ENCODE assay signal across 3 cellular contexts in genomic region chr1:70961374-70961773, GRCh38.
TF ChIP-seq lines count a peak whose summit lies in the region.

No MANE protein-coding gene starts in this region.

TF ChIP-seq in SK-N-SH, 30 proteins besides CTCF, POLR2A, EP300 and RAD21 (continued from another document):
- no peak for TF ChIP-seq USF2 (IDR thresholded peaks at IDR 0.05; ENCODE audit: borderline replicate concordance, low read depth, low read length)

TF ChIP-seq in SK-N-SH treated with all-trans-retinoic acid at 6 μM for 48 hours, 23 proteins besides CTCF, POLR2A, EP300 and RAD21:
- TF ChIP-seq CREB5 (CRISPR knock-in tag; IDR thresholded peaks at IDR 0.05; ENCODE audit: low read depth) = no peak
- TF ChIP-seq SNAI2 (CRISPR knock-in tag; IDR thresholded peaks at IDR 0.05) = no peak
- no peak for TF ChIP-seq ZFP3 (CRISPR knock-in tag; IDR thresholded peaks at IDR 0.05)
- no peak for TF ChIP-seq ARNTL (CRISPR knock-in tag; IDR thresholded peaks at IDR 0.05; ENCODE audit: borderline replicate concordance, low read depth)
- TF ChIP-seq ZNF8 (CRISPR knock-in tag; IDR thresholded peaks at IDR 0.05) = no peak

TF ChIP-seq in K562, 482 proteins besides CTCF, POLR2A, EP300 and RAD21 (continued from another document and continues in another):
- TF ChIP-seq PRMT5 (CRISPR knock-in tag; IDR thresholded peaks at IDR 0.05) = no peak
- no peak for TF ChIP-seq CTBP1 (IDR thresholded peaks at IDR 0.05; ENCODE audit: borderline replicate concordance)
- no peak for TF ChIP-seq THAP12 (CRISPR knock-in tag; IDR thresholded peaks at IDR 0.05)
- no peak for TF ChIP-seq MYBL2 (IDR thresholded peaks at IDR 0.05; ENCODE audit: low read depth)
- TF ChIP-seq MYBL2 (CRISPR knock-in tag; IDR thresholded peaks at IDR 0.05; ENCODE audit: borderline replicate concordance) = no peak
- TF ChIP-seq NFXL1 (CRISPR knock-in tag; IDR thresholded peaks at IDR 0.05) = no peak
- no peak for TF ChIP-seq ZNF589 (CRISPR knock-in tag; IDR thresholded peaks at IDR 0.05; ENCODE audit: low read depth)
- TF ChIP-seq ZNF224 (CRISPR knock-in tag; IDR thresholded peaks at IDR 0.05) = no peak
- TF ChIP-seq ZSCAN32 (CRISPR knock-in tag; IDR thresholded peaks at IDR 0.05) = no peak
- no peak for TF ChIP-seq NEUROD1 (IDR thresholded peaks at IDR 0.05; ENCODE audit: borderline replicate concordance, low read depth, low read length, partially characterized antibody)
- no peak for TF ChIP-seq FOXJ3 (CRISPR knock-in tag; IDR thresholded peaks at IDR 0.05)
- TF ChIP-seq SRF (CRISPR knock-in tag; IDR thresholded peaks at IDR 0.05) = no peak
- no peak for TF ChIP-seq NR0B1 (IDR thresholded peaks at IDR 0.05; ENCODE audit: partially characterized antibody)
- no peak for TF ChIP-seq SRSF1 (IDR thresholded peaks at IDR 0.05; ENCODE audit: low read depth, low read length)
- TF ChIP-seq PHF21A (IDR thresholded peaks at IDR 0.05; ENCODE audit: borderline replicate concordance, low read depth) = no peak
- no peak for TF ChIP-seq BRF1 (IDR thresholded peaks at IDR 0.05; ENCODE audit: borderline replicate concordance, extremely low read depth, insufficient read length)
- no peak for TF ChIP-seq ZNF511 (CRISPR knock-in tag; IDR thresholded peaks at IDR 0.05)
- no peak for TF ChIP-seq USF1 (CRISPR knock-in tag; IDR thresholded peaks at IDR 0.05)
- no peak for TF ChIP-seq ZNF311 (CRISPR knock-in tag; IDR thresholded peaks at IDR 0.05)
- TF ChIP-seq DIDO1 (tag; IDR thresholded peaks at IDR 0.05; ENCODE audit: low read depth) = no peak
- TF ChIP-seq ARID1B (IDR thresholded peaks at IDR 0.05) = peak; percentile 53
- no peak for TF ChIP-seq ATF1 (CRISPR knock-in tag; IDR thresholded peaks at IDR 0.05)
- 0 out of 2 replicates have a peak, but pooled peaks have one; percentile 18 for TF ChIP-seq ATF1 (tag; IDR thresholded peaks at IDR 0.05)
- no peak for TF ChIP-seq TRIM24 (IDR thresholded peaks at IDR 0.05)
- no peak for TF ChIP-seq ESRRB (CRISPR knock-in tag; IDR thresholded peaks at IDR 0.05; ENCODE audit: borderline replicate concordance)
- TF ChIP-seq FUS (optimal IDR thresholded peaks at IDR 0.05; ENCODE audit: low read depth, low read length) = no peak
- no peak for TF ChIP-seq ZNF263 (CRISPR knock-in tag; IDR thresholded peaks at IDR 0.05; ENCODE audit: borderline replicate concordance)
- no peak for TF ChIP-seq RREB1 (CRISPR knock-in tag; IDR thresholded peaks at IDR 0.05)
- TF ChIP-seq ZNF444 (CRISPR knock-in tag; IDR thresholded peaks at IDR 0.05) = no peak
- no peak for TF ChIP-seq MEIS2 (IDR thresholded peaks at IDR 0.05; ENCODE audit: partially characterized antibody)
- no peak for TF ChIP-seq MTA2 (IDR thresholded peaks at IDR 0.05; ENCODE audit: low read depth)
- no peak for TF ChIP-seq CBX3 (IDR thresholded peaks at IDR 0.05; ENCODE audit: borderline replicate concordance in 1 of 2, low read length in 2 of 2)
- no peak for TF ChIP-seq POLR2G (IDR thresholded peaks at IDR 0.05; ENCODE audit: low read depth, low read length)
- no peak for TF ChIP-seq ZNF644 (tag; IDR thresholded peaks at IDR 0.05; ENCODE audit: low read depth)
- no peak for TF ChIP-seq MCM7 (IDR thresholded peaks at IDR 0.05)
- no peak for TF ChIP-seq WHSC1 (IDR thresholded peaks at IDR 0.05; ENCODE audit: low read length)
- no peak for TF ChIP-seq ELK1 (CRISPR knock-in tag; IDR thresholded peaks at IDR 0.05)
- no peak for TF ChIP-seq ZBTB8A (IDR thresholded peaks at IDR 0.05; ENCODE audit: partially characterized antibody)
- no peak for TF ChIP-seq PHB2 (IDR thresholded peaks at IDR 0.05; ENCODE audit: low read depth)
- TF ChIP-seq ATF7 (IDR thresholded peaks at IDR 0.05) = peak; percentile 83; the same call in 1 of the 2 replicates
- no peak for TF ChIP-seq HMGN3 (IDR thresholded peaks at IDR 0.05; ENCODE audit: borderline replicate concordance, extremely low read depth, insufficient read length, low read depth, low read length)
- TF ChIP-seq NFRKB (IDR thresholded peaks at IDR 0.05; ENCODE audit: low read depth) = no peak
- 0 out of 2 replicates have a peak, but pooled peaks have one; percentile 41 for TF ChIP-seq JUN (IDR thresholded peaks at IDR 0.05; ENCODE audit: borderline replicate concordance, low read depth, low read length)
- TF ChIP-seq JUN (CRISPR knock-in tag; IDR thresholded peaks at IDR 0.05; ENCODE audit: borderline replicate concordance) = no peak
- TF ChIP-seq E4F1 (CRISPR knock-in tag; IDR thresholded peaks at IDR 0.05; ENCODE audit: borderline replicate concordance) = no peak
- TF ChIP-seq CHD4 (IDR thresholded peaks at IDR 0.05; ENCODE audit: insufficient read depth, insufficient replicate concordance, low read depth, low read length, poor library complexity, severe bottlenecking) = no peak
- no peak for TF ChIP-seq POLR2AphosphoS5 (IDR thresholded peaks at IDR 0.05; ENCODE audit: control insufficient read depth, insufficient read depth, low read depth, low read length)
- TF ChIP-seq MNT (conservative IDR thresholded peaks at IDR 0.05) = no peak
- TF ChIP-seq HIVEP1 (CRISPR knock-in tag; IDR thresholded peaks at IDR 0.05) = no peak
- peak; percentile 40; the same call in 1 of the 2 replicates for TF ChIP-seq TAL1 (IDR thresholded peaks at IDR 0.05)
- no peak for TF ChIP-seq TOE1 (IDR thresholded peaks at IDR 0.05; ENCODE audit: borderline replicate concordance)
- no peak for TF ChIP-seq TOE1 (CRISPR knock-in tag; IDR thresholded peaks at IDR 0.05; ENCODE audit: borderline replicate concordance, low read depth)
- no peak for TF ChIP-seq MYC (IDR thresholded peaks at IDR 0.05; ENCODE audit: low read depth, low read length)
- no peak for TF ChIP-seq MYC (CRISPR knock-in tag; IDR thresholded peaks at IDR 0.05; ENCODE audit: borderline replicate concordance, low read depth)
